8 cellular contexts compared by ENCODE assay signal in the genomic region with DNA sequence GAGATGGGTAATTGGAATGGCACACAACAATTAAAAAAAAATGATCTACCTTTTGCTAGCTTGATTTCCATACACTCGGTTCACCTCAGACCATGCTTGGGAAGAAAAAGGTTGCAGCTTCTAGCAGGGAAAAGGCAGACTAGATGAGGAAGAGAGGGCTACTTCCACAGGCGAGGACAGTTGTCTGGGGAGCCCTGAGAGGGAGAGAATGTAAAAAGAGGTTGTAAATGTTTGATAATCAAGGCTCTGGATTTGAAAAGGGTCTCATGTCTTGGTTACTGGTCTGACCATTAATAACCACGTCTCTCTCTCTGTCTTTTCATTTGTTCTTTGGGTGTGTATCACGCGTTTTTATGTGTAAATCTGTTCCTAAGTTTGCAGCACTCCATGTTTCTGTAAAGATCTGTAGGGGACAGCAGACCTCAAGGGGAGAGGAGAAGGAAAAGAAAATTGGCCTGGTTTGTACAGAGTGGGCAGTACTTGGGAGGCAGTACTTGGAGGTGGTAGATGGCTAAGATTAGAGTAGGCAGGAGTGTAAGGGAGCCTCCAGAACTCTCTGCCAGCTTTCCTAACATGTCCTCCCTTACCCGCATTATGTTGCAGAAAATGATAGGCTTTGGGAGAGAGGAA. TPM values are rescaled to one million over a fixed set of nuclear protein-coding genes. Genes with fewer than 3 reads are reported as not detected.
A peak's percentile ranks its signal among the peaks of the same experiment; 100 is the strongest.
DNase-seq lines count a peak whose midpoint lies in the region; ATAC-seq lines count a peak whose summit lies in the region.

No MANE protein-coding gene starts in this region.

- peak; percentile 17 for ATAC-seq in GM19372 (IDR thresholded peaks at IDR 0.05; ENCODE audit: low read depth, unreplicated experiment)
- ATAC-seq in HG03039 (IDR thresholded peaks at IDR 0.05; ENCODE audit: unreplicated experiment): no peak

- peak overlapping the region; percentile 68 for H3K4me3 ChIP-seq in iPS-18c (ENCODE audit: insufficient read depth, low read depth, low read length)
- H3K4me3 ChIP-seq in skeletal muscle tissue (ENCODE audit: low read length in 3 of 3): peak overlapping the region; percentile 89 to 95 (median 93)

- H3K27ac ChIP-seq in skeletal muscle tissue (ENCODE audit: low read depth, low read length): peak overlapping the region; percentile 68

- H3K27me3 ChIP-seq in skeletal muscle tissue (ENCODE audit: control insufficient read depth in 3 of 3, insufficient read depth in 3 of 3, low read length in 3 of 3): no peaks in the 10 kb centered on the region

- H3K4me1 ChIP-seq in skeletal muscle tissue (ENCODE audit: control insufficient read depth in 3 of 3, insufficient read depth in 3 of 3, low read length in 3 of 3): peaks cover 0 to 11% (median 0%) of the 10 kb centered on the region in 3 donors

- peaks cover 0 to 13% (median 5%) of the 10 kb centered on the region in 3 donors for H3K36me3 ChIP-seq in skeletal muscle tissue (ENCODE audit: control insufficient read depth in 3 of 3, insufficient read depth in 3 of 3, low read length in 3 of 3)

- H3K9me3 ChIP-seq in iPS-18c (ENCODE audit: control insufficient read depth, insufficient read depth, low read length) (peaks cover 2% of the 10 kb centered on the region), skeletal muscle tissue (ENCODE audit: control insufficient read depth in 3 of 3, low read length in 3 of 3) (no peaks in the 10 kb centered on the region)

- H3K9ac ChIP-seq in skeletal muscle tissue (ENCODE audit: low read depth in 1 of 3, low read length in 3 of 3): peak overlapping the region; percentile 69 to 85 (median 77)

- DNase-seq in AG20443 (ENCODE audit: low spot score) (peak; percentile 11), HS-27A (ENCODE audit: low read depth) (peak; percentile 3), amniotic epithelial cell (ENCODE audit: low read depth) (peak; percentile 43), NCI-H1105 (lab: John Stamatoyannopoulos, UW) (no peak)

RNA-seq across cellular contexts. Expression of a gene that starts 0.8 kb away (rescaled TPM):
- total RNA-seq in skeletal muscle tissue: 8.4 TPM

RNA-seq across cellular contexts. Expression of a gene that starts 51.2 kb away (rescaled TPM):
- total RNA-seq in skeletal muscle tissue: 8.9 TPM
